ENCODE assay signal across 24 cellular contexts in the genomic region with DNA sequence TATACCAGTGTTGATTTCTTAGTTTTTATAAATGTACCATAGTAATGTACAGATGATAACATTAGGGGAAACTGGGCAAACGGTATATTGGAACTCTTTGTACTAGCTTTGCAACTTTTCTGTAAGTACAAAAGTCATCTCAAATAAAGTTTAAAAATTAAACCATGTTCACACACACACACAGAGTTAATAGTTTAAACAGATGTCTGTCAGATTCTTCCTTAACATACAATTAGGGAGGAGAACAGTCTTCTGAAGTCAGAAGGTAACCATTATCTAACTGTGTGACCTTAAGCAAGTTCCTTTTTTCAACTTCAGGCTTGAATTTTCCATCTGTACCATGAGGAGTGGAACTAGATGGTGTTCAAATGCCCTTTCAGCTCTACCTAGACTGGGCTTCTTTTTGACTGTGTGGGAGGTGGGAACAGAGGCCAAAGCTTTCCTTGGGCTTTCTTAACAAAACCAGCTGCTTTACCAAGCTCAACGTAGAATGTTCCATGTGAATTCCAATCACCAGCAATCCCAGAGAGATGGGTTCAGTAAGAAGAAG.
"Had no signal": no experiment of that assay in that cellular context is flagged by ENCODE, and none has a peak within 500 bp of the region (broad histone marks: within the 10 kb centered on the region; RNA-seq: fewer than 3 reads in every experiment).

No MANE protein-coding gene starts in this region.

- H3K4me3 Mint-ChIP-seq: mesothelial cell of epicardium had no signal

- H3K4me1 Mint-ChIP-seq: mesothelial cell of epicardium had no signal

- H3K36me3 ChIP-seq: esophagus squamous epithelium, gastrocnemius medialis, heart right ventricle, left lung, lower lobe of right lung had no signal

- H3K4me3 ChIP-seq: coronary artery, dorsolateral prefrontal cortex, esophagus squamous epithelium, gastrocnemius medialis, heart right ventricle, left lung, lower lobe of right lung had no signal

- DNase-seq: dermis blood vessel endothelial cell; dorsolateral prefrontal cortex; effector CD4-positive, alpha-beta T cell; effector memory CD4-positive, alpha-beta T cell; erythroblast; esophagus squamous epithelium; foreskin fibroblast; foreskin melanocyte; gastrocnemius medialis; glutamatergic neuron; head of caudate nucleus; heart right ventricle; hippocampal formation; kidney glomerular epithelial cell; left lung; left ventricle myocardium superior; lower lobe of right lung; mesenchymal stem cell had no signal

- H3K27ac ChIP-seq: coronary artery, dorsolateral prefrontal cortex, epithelial cell of prostate, esophagus squamous epithelium, gastrocnemius medialis, heart right ventricle, left lung, lower lobe of right lung had no signal

- H3K27ac Mint-ChIP-seq: mesothelial cell of epicardium had no signal

- H3K4me1 ChIP-seq: esophagus squamous epithelium, gastrocnemius medialis, heart right ventricle, left lung, lower lobe of right lung had no signal

- ATAC-seq: esophagus mucosa, gastrocnemius medialis, heart right ventricle, left lung, left ventricle myocardium superior, lower lobe of right lung had no signal

- H3K9me3 ChIP-seq: esophagus squamous epithelium, gastrocnemius medialis, heart right ventricle, left lung, lower lobe of right lung had no signal

- H3K36me3 Mint-ChIP-seq: mesothelial cell of epicardium had no signal

- H3K27me3 ChIP-seq: esophagus squamous epithelium, gastrocnemius medialis, left lung had no signal

- FAIRE-seq: islet of Langerhans, keratinocyte had no signal
